In the genomic region with DNA sequence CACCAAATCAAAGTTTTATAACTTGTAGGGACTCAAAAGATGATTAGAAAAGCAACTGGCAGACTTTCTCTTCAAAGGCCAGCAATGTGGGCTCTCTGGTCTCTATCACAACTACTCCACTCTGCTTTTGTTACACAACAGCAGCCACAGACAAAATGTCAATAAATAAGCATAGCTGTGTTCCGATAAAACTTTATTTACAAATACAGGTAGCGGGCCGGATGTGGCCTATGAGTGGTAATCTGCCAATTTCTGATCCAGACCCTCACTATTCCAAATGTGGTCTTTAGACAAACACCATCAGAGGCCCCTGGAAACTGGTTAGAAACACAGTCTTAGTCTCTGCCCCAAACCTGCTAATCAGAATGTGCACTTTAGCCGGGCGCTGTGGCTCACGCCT, we compare ENCODE assay signal across 17 cellular contexts. TPM values are rescaled to one million over a fixed set of nuclear protein-coding genes. Genes with fewer than 3 reads are reported as not detected.
A peak's percentile ranks its signal among the peaks of the same experiment; 100 is the strongest.
DNase-seq lines count a peak whose midpoint lies in the region; ATAC-seq lines count a peak whose summit lies in the region.
"Had no signal": no experiment of that assay in that cellular context is flagged by ENCODE, and none has a peak within 500 bp of the region (broad histone marks: within the 10 kb centered on the region; RNA-seq: fewer than 3 reads in every experiment).

No MANE protein-coding gene starts in this region.

- no peaks in the 10 kb centered on the region for H3K9me3 Mint-ChIP-seq in activated CD8-positive, alpha-beta memory T cell treated with anti-CD3 and anti-CD28 coated beads, Interleukin-2, amount 10 ng/mL, durations not matched to agents 7 days and 5 days (ENCODE audit: low read depth)
- H3K9me3 Mint-ChIP-seq in central memory CD8-positive, alpha-beta T cell: no peaks in the 10 kb centered on the region
- H3K9me3 Mint-ChIP-seq in stimulated activated effector memory CD8-positive, alpha-beta T cell treated with anti-CD3 and anti-CD28 coated beads, Interleukin-12 subunit alpha, Interleukin-12 subunit beta, amount 100 ng/mL, for 72 hours: no peaks in the 10 kb centered on the region

- H3K9ac ChIP-seq in Karpas-422 (ENCODE audit: low read length): no peak overlapping the region

- DNase-seq in activated CD8-positive, alpha-beta memory T cell treated with anti-CD3 and anti-CD28 coated beads, Interleukin-2, amount 10 ng/mL, durations not matched to agents 7 days and 5 days: no peak
- DNase-seq in activated CD8-positive, alpha-beta memory T cell treated with anti-CD3 and anti-CD28 coated beads for 24 hours: no peak
- DNase-seq in Karpas-422: no peak
- DNase-seq in central memory CD8-positive, alpha-beta T cell (ENCODE audit: low spot score in 2 of 2): no peak
- no peak for DNase-seq in stimulated activated effector memory CD8-positive, alpha-beta T cell treated with anti-CD3 and anti-CD28 coated beads, Interleukin-12 subunit alpha, Interleukin-12 subunit beta, amount 100 ng/mL, for 72 hours (ENCODE audit: low spot score in 2 of 2)
- DNase-seq in NCI-H82 treated with DMSO at 0.1 percent for 48 hours (lab: John Stamatoyannopoulos, UW; ENCODE audit: unreplicated experiment): no peak
- DNase-seq in AG20443 (ENCODE audit: low spot score): no peak
- DNase-seq: 8988T, C1 segment of cervical spinal cord, Calu3, DMS79 treated with DMSO at 0.1 percent for 48 hours, Kasumi-1, NCI-H1417 treated with DMSO at 0.1 percent for 48 hours, NCI-H2029 treated with DMSO at 0.1 percent for 48 hours, NCI-H510A treated with DMSO at 0.1 percent for 48 hours, SHP77 treated with DMSO at 0.1 percent for 48 hours had no signal

- peak overlapping the region; percentile 33 for H3K27ac Mint-ChIP-seq in activated CD8-positive, alpha-beta memory T cell treated with anti-CD3 and anti-CD28 coated beads, Interleukin-2, amount 10 ng/mL, durations not matched to agents 7 days and 5 days
- peak overlapping the region; percentile 79 for H3K27ac Mint-ChIP-seq in central memory CD8-positive, alpha-beta T cell (ENCODE audit: low read depth)
- H3K27ac Mint-ChIP-seq in stimulated activated effector memory CD8-positive, alpha-beta T cell treated with anti-CD3 and anti-CD28 coated beads, Interleukin-12 subunit alpha, Interleukin-12 subunit beta, amount 100 ng/mL, for 72 hours: peak overlapping the region; percentile 91

- CTCF ChIA-PET in activated CD8-positive, alpha-beta memory T cell treated with anti-CD3 and anti-CD28 coated beads, Interleukin-2, amount 10 ng/mL, durations not matched to agents 7 days and 5 days (lab: Charles Lee): no interaction called here

- H3K9me3 ChIP-seq in Karpas-422 (ENCODE audit: low read length): no peaks in the 10 kb centered on the region

- 0 out of 2 replicates have a peak, but pooled peaks cover 5% of the 10 kb centered on the region for H3K36me3 ChIP-seq in Karpas-422 (ENCODE audit: insufficient read depth, low read length)

- H3K4me2 ChIP-seq in Karpas-422 (ENCODE audit: low read depth, low read length, poor library complexity, severe bottlenecking): no peak overlapping the region

- 0 out of 2 replicates have a peak overlapping the region, but pooled peaks have one; percentile 43 for H3K27ac ChIP-seq in Karpas-422 (ENCODE audit: low read length)

- H2AFZ ChIP-seq in Karpas-422 (ENCODE audit: low read length): no peak overlapping the region

- H3K79me2 ChIP-seq in Karpas-422 (ENCODE audit: low read length): peaks cover 81% of the 10 kb centered on the region

- no peaks in the 10 kb centered on the region for H3K9me2 ChIP-seq in Karpas-422 (replicated peaks; ENCODE audit: insufficient read depth, low read length)

- no peaks in the 10 kb centered on the region for H4K20me1 ChIP-seq in Karpas-422 (ENCODE audit: insufficient read depth, low read depth, low read length)

- H3K4me3 ChIP-seq in Karpas-422 (ENCODE audit: low read length): no peak overlapping the region

- H3K27me3 Mint-ChIP-seq in activated CD8-positive, alpha-beta memory T cell treated with anti-CD3 and anti-CD28 coated beads, Interleukin-2, amount 10 ng/mL, durations not matched to agents 7 days and 5 days: no peaks in the 10 kb centered on the region
- H3K27me3 Mint-ChIP-seq in central memory CD8-positive, alpha-beta T cell: no peaks in the 10 kb centered on the region

- peaks cover 38% of the 10 kb centered on the region for H3K4me1 ChIP-seq in Karpas-422 (ENCODE audit: low read length)

- H3K36me3 Mint-ChIP-seq in activated CD8-positive, alpha-beta memory T cell treated with anti-CD3 and anti-CD28 coated beads, Interleukin-2, amount 10 ng/mL, durations not matched to agents 7 days and 5 days: peaks cover 39% of the 10 kb centered on the region
- H3K36me3 Mint-ChIP-seq in central memory CD8-positive, alpha-beta T cell (ENCODE audit: insufficient read depth): peaks cover 54% of the 10 kb centered on the region
- H3K36me3 Mint-ChIP-seq in stimulated activated effector memory CD8-positive, alpha-beta T cell treated with anti-CD3 and anti-CD28 coated beads, Interleukin-12 subunit alpha, Interleukin-12 subunit beta, amount 100 ng/mL, for 72 hours: peaks cover 72% of the 10 kb centered on the region

- H3K27me3 ChIP-seq in Karpas-422 (ENCODE audit: low read length): no peaks in the 10 kb centered on the region

- no peak overlapping the region for H3K4me3 Mint-ChIP-seq in activated CD8-positive, alpha-beta memory T cell treated with anti-CD3 and anti-CD28 coated beads, Interleukin-2, amount 10 ng/mL, durations not matched to agents 7 days and 5 days
- no peak overlapping the region for H3K4me3 Mint-ChIP-seq in central memory CD8-positive, alpha-beta T cell
- no peak overlapping the region for H3K4me3 Mint-ChIP-seq in stimulated activated effector memory CD8-positive, alpha-beta T cell treated with anti-CD3 and anti-CD28 coated beads, Interleukin-12 subunit alpha, Interleukin-12 subunit beta, amount 100 ng/mL, for 72 hours

- no peak for ATAC-seq in activated CD8-positive, alpha-beta memory T cell treated with anti-CD3 and anti-CD28 coated beads, Interleukin-2, amount 10 ng/mL, durations not matched to agents 7 days and 5 days
- ATAC-seq in central memory CD8-positive, alpha-beta T cell (replicated peaks; ENCODE audit: extremely low read depth, poor library complexity, severe bottlenecking): no peak
- ATAC-seq in stimulated activated effector memory CD8-positive, alpha-beta T cell treated with anti-CD3 and anti-CD28 coated beads, Interleukin-12 subunit alpha, Interleukin-12 subunit beta, amount 100 ng/mL, for 72 hours: no peak
- no peak for ATAC-seq in HG03175 (IDR thresholded peaks at IDR 0.05; ENCODE audit: unreplicated experiment)

- peaks cover 77% of the 10 kb centered on the region for H3K4me1 Mint-ChIP-seq in activated CD8-positive, alpha-beta memory T cell treated with anti-CD3 and anti-CD28 coated beads, Interleukin-2, amount 10 ng/mL, durations not matched to agents 7 days and 5 days
- H3K4me1 Mint-ChIP-seq in central memory CD8-positive, alpha-beta T cell: peaks cover 67% of the 10 kb centered on the region
- H3K4me1 Mint-ChIP-seq in stimulated activated effector memory CD8-positive, alpha-beta T cell treated with anti-CD3 and anti-CD28 coated beads, Interleukin-12 subunit alpha, Interleukin-12 subunit beta, amount 100 ng/mL, for 72 hours: peaks cover 71% of the 10 kb centered on the region

RNA-seq across cellular contexts. Expression of gene TPST2, which starts 8.2 kb away (rescaled TPM):
- 10 to 100 TPM; 61.6 to 81.6 TPM for total RNA-seq in activated CD8-positive, alpha-beta memory T cell treated with anti-CD3 and anti-CD28 coated beads, Interleukin-2, amount 10 ng/mL, durations not matched to agents 7 days and 5 days
- total RNA-seq in Karpas-422 (2014; rRNA removed; shearing (Covaris generic); ENCODE audit: low replicate concordance): 52.9 and 61.4 TPM in 2 replicates

RNA-seq across cellular contexts. Expression of gene CRYBB1, which starts 36.1 kb away (rescaled TPM):
- total RNA-seq in activated CD8-positive, alpha-beta memory T cell treated with anti-CD3 and anti-CD28 coated beads, Interleukin-2, amount 10 ng/mL, durations not matched to agents 7 days and 5 days: under 1 TPM in 1 of 2 experiments, not detected in 1; 0.38 TPM
- 0.22 and 2.2 TPM in 2 replicates for total RNA-seq in Karpas-422 (2014; rRNA removed; shearing (Covaris generic); ENCODE audit: low replicate concordance)
- total RNA-seq: Calu3 had no signal

RNA-seq across cellular contexts. Expression of gene CRYBA4, which starts 40.0 kb away (rescaled TPM):
- total RNA-seq in activated CD8-positive, alpha-beta memory T cell treated with anti-CD3 and anti-CD28 coated beads, Interleukin-2, amount 10 ng/mL, durations not matched to agents 7 days and 5 days: under 1 TPM in 1 of 2 experiments, not detected in 1; 0.38 TPM
- not detected in 2 replicates for total RNA-seq in Karpas-422 (2014; rRNA removed; shearing (Covaris generic); ENCODE audit: low replicate concordance)
- total RNA-seq: Calu3 had no signal

Comparison
In these comparisons a context has a peak if more than half of its experiments do, and no peak if none do; other contexts are left out.
1. H3K27ac Mint-ChIP-seq: peak in every context shown above with its lines; median percentile 91 in stimulated activated effector memory CD8-positive, alpha-beta T cell treated with anti-CD3 and anti-CD28 coated beads, Interleukin-12 subunit alpha, Interleukin-12 subunit beta, amount 100 ng/mL, for 72 hours; 79 in central memory CD8-positive, alpha-beta T cell; 33 in activated CD8-positive, alpha-beta memory T cell treated with anti-CD3 and anti-CD28 coated beads, Interleukin-2, amount 10 ng/mL, durations not matched to agents 7 days and 5 days.